Comparison of ENCODE assay signal across 11 cellular contexts in genomic region chr6:98764378-98764911, GRCh38.
DNase-seq lines count a peak whose midpoint lies in the region; ATAC-seq lines count a peak whose summit lies in the region.
"Had no signal": no experiment of that assay in that cellular context is flagged by ENCODE, and none has a peak within 500 bp of the region (broad histone marks: within the 10 kb centered on the region; RNA-seq: fewer than 3 reads in every experiment).

No MANE protein-coding gene starts in this region.

- H3K27me3 Mint-ChIP-seq in T-helper 2 cell treated with Interferon-gamma antibody and Interleukin-4, amounts not matched to agents 5 μg/mL and 100 μg/mL, for 36 hours (ENCODE audit: low read depth), result peaks cover 3% of the 10 kb centered on the region
- peaks cover 24% of the 10 kb centered on the region for H3K27me3 Mint-ChIP-seq in T-helper 17 cell

- no peak overlapping the region for H3K27ac Mint-ChIP-seq in T-helper 2 cell treated with Interferon-gamma antibody and Interleukin-4, amounts not matched to agents 5 μg/mL and 100 μg/mL, for 36 hours
- peak overlapping the region; percentile 10 for H3K27ac Mint-ChIP-seq in T-helper 17 cell

- no peaks in the 10 kb centered on the region for H3K36me3 Mint-ChIP-seq in T-helper 2 cell treated with Interferon-gamma antibody and Interleukin-4, amounts not matched to agents 5 μg/mL and 100 μg/mL, for 36 hours (ENCODE audit: low read depth)
- peaks cover 2% of the 10 kb centered on the region for H3K36me3 Mint-ChIP-seq in T-helper 17 cell (ENCODE audit: low read depth)

- H3K4me3 ChIP-seq in stomach smooth muscle (ENCODE audit: low read length in 2 of 2), result peak overlapping the region; percentile 31 to 36

- H3K4me1 Mint-ChIP-seq in T-helper 2 cell treated with Interferon-gamma antibody and Interleukin-4, amounts not matched to agents 5 μg/mL and 100 μg/mL, for 36 hours (ENCODE audit: low read depth), result peaks cover 2% of the 10 kb centered on the region
- H3K4me1 Mint-ChIP-seq in T-helper 17 cell, result peaks cover 5% of the 10 kb centered on the region

- H3K9ac ChIP-seq in stomach smooth muscle (ENCODE audit: low read length in 2 of 2), result no peak overlapping the region
- H3K9ac ChIP-seq: parathyroid adenoma had no signal

- H3K9me3 Mint-ChIP-seq in T-helper 2 cell treated with Interferon-gamma antibody and Interleukin-4, amounts not matched to agents 5 μg/mL and 100 μg/mL, for 36 hours, result no peaks in the 10 kb centered on the region

- H3K4me3 Mint-ChIP-seq in T-helper 2 cell treated with Interferon-gamma antibody and Interleukin-4, amounts not matched to agents 5 μg/mL and 100 μg/mL, for 36 hours, result peak overlapping the region; percentile 65
- peak overlapping the region; percentile 82 for H3K4me3 Mint-ChIP-seq in T-helper 17 cell

- no peaks in the 10 kb centered on the region for H3K4me1 ChIP-seq in stomach smooth muscle (ENCODE audit: control insufficient read depth, insufficient read depth, low read length)
- H3K4me1 ChIP-seq: parathyroid adenoma had no signal

- H3K27ac ChIP-seq in stomach smooth muscle (ENCODE audit: low read length), result no peak overlapping the region
- H3K27ac ChIP-seq: parathyroid adenoma, RWPE1 had no signal

- H3K9me3 ChIP-seq in T-helper 17 cell (ENCODE audit: control insufficient read depth, low read length, poor library complexity, severe bottlenecking) (no peaks in the 10 kb centered on the region), stomach smooth muscle (ENCODE audit: control insufficient read depth in 2 of 2, low read length in 2 of 2) (no peaks in the 10 kb centered on the region)

- no peak for DNase-seq in T-helper 2 cell treated with Interferon-gamma antibody and Interleukin-4, amounts not matched to agents 5 μg/mL and 100 μg/mL, for 36 hours (ENCODE audit: low spot score)
- DNase-seq in T-helper 2 cell, result no peak
- DNase-seq in T-helper 17 cell, result no peak
- no peak for DNase-seq in left lobe of liver (ENCODE audit: low spot score)
- DNase-seq in stimulated activated CD4-positive, alpha-beta T cell treated with anti-CD3 and anti-CD28 coated beads, Interleukin-4, amount 100 ng/mL, for 1 hour, result no peak
- no peak for DNase-seq in 8988T
- DNase-seq: NCI-H1105 treated with DMSO at 0.1 percent for 48 hours had no signal

- H3K36me3 ChIP-seq in stomach smooth muscle (ENCODE audit: control insufficient read depth in 2 of 2, insufficient read depth in 2 of 2, low read length in 2 of 2), result no peaks in the 10 kb centered on the region

- H3K27me3 ChIP-seq in stomach smooth muscle (ENCODE audit: control insufficient read depth in 1 of 2, insufficient read depth in 2 of 2, low read length in 2 of 2), result no peaks in the 10 kb centered on the region

- no peak for ATAC-seq in T-helper 17 cell
- ATAC-seq in left lobe of liver, result peak; percentile 66
- ATAC-seq in HG02973 (IDR thresholded peaks at IDR 0.05; ENCODE audit: unreplicated experiment), result no peak
